ENCODE assay signal across 13 cellular contexts in genomic region chr1:157240495-157241184, GRCh38.
DNase-seq lines count a peak whose midpoint lies in the region; ATAC-seq and TF ChIP-seq lines count a peak whose summit lies in the region.
"Had no signal": no experiment of that assay in that cellular context is flagged by ENCODE, and none has a peak within 500 bp of the region (broad histone marks: within the 10 kb centered on the region; RNA-seq: fewer than 3 reads in every experiment).

No MANE protein-coding gene starts in this region.

- TF ChIP-seq CTCF in type B pancreatic cell (conservative IDR thresholded peaks at IDR 0.05) = no peak

- peaks cover 31% of the 10 kb centered on the region for H3K4me1 Mint-ChIP-seq in type B pancreatic cell (ENCODE audit: unreplicated experiment)
- H3K4me1 Mint-ChIP-seq: activated CD4-positive, alpha-beta T cell treated with anti-CD3 and anti-CD28 coated beads, Interleukin-2, amount 10 ng/mL, durations not matched to agents 24 days and 14 days had no signal

- DNase-seq in HuH-7.5 (ENCODE audit: low spot score) (peak; percentile 5), kidney tubule cell (ENCODE audit: low spot score) (peak; percentile 82), type B pancreatic cell (ENCODE audit: extremely low spot score, unreplicated experiment) (no peak), foreskin melanocyte (no peak), NCI-H2081 treated with DMSO at 0.1 percent for 48 hours (lab: John Stamatoyannopoulos, UW) (no peak), GF-D8 (lab: John Stamatoyannopoulos, UW) (no peak)
- no peak for DNase-seq in activated effector memory CD4-positive, alpha-beta T cell treated with Interleukin-2 at 50 U/mL for 16 hours
- DNase-seq: activated CD4-positive, alpha-beta T cell treated with anti-CD3 and anti-CD28 coated beads, Interleukin-2, amount 10 ng/mL, durations not matched to agents 24 days and 14 days; heart left ventricle; KBM-7; NCI-H1930 had no signal

- H3K27ac Mint-ChIP-seq in type B pancreatic cell = peak overlapping the region; percentile 76
- H3K27ac Mint-ChIP-seq: activated CD4-positive, alpha-beta T cell treated with anti-CD3 and anti-CD28 coated beads, Interleukin-2, amount 10 ng/mL, durations not matched to agents 24 days and 14 days had no signal

- H3K36me3 Mint-ChIP-seq in type B pancreatic cell = no peaks in the 10 kb centered on the region

- H3K27me3 Mint-ChIP-seq in type B pancreatic cell = no peaks in the 10 kb centered on the region

- peak; percentile 63 for ATAC-seq in GM21786 (IDR thresholded peaks at IDR 0.05; ENCODE audit: unreplicated experiment)
- ATAC-seq: heart left ventricle, sciatic nerve had no signal

- peak overlapping the region; percentile 17 for H3K4me3 Mint-ChIP-seq in type B pancreatic cell
- H3K4me3 Mint-ChIP-seq: activated CD4-positive, alpha-beta T cell treated with anti-CD3 and anti-CD28 coated beads, Interleukin-2, amount 10 ng/mL, durations not matched to agents 24 days and 14 days had no signal

- H3K9me3 Mint-ChIP-seq in type B pancreatic cell = no peaks in the 10 kb centered on the region
- H3K9me3 Mint-ChIP-seq: activated CD4-positive, alpha-beta T cell treated with anti-CD3 and anti-CD28 coated beads, Interleukin-2, amount 10 ng/mL, durations not matched to agents 24 days and 14 days had no signal

Comparison
In these comparisons a context has a peak if more than half of its experiments do, and no peak if none do; other contexts are left out.
1. DNase-seq: peak in HuH-7.5 (single experiment) and kidney tubule cell (single experiment); none in type B pancreatic cell (single experiment), foreskin melanocyte (single experiment), activated effector memory CD4-positive, alpha-beta T cell treated with Interleukin-2 at 50 U/mL for 16 hours (single experiment), NCI-H2081 treated with DMSO at 0.1 percent for 48 hours (single experiment) and GF-D8 (single experiment).